9 cellular contexts compared by ENCODE assay signal in genomic region chr9:94945191-94946144, GRCh38.
DNase-seq lines count a peak whose midpoint lies in the region; ATAC-seq, FAIRE-seq and TF ChIP-seq lines count a peak whose summit lies in the region.
"Had no signal": no experiment of that assay in that cellular context is flagged by ENCODE, and none has a peak within 500 bp of the region (broad histone marks: within the 10 kb centered on the region; RNA-seq: fewer than 3 reads in every experiment).

No MANE protein-coding gene starts in this region.

- H3K27ac ChIP-seq in colonic mucosa: peak overlapping the region; percentile 36

- no peaks in the 10 kb centered on the region for H3K9me3 ChIP-seq in colonic mucosa

- DNase-seq in NCI-H82 (lab: John Stamatoyannopoulos, UW) (peak; percentile 22), NCI-H82 treated with DMSO at 0.1 percent for 48 hours (lab: John Stamatoyannopoulos, UW; ENCODE audit: unreplicated experiment) (no peak), colonic mucosa (no peak), lung microvascular endothelial cell (ENCODE audit: low read depth in 2 of 2) (peak; percentile 54 to 86), urothelium cell line (ENCODE audit: low spot score) (peak; percentile 77), NCI-H2227 treated with DMSO at 0.1 percent for 48 hours (lab: John Stamatoyannopoulos, UW) (no peak), NCI-H2107 (lab: John Stamatoyannopoulos, UW) (no peak)
- no peak for DNase-seq in stimulated activated effector memory CD8-positive, alpha-beta T cell treated with anti-CD3 and anti-CD28 coated beads, Interleukin-12 subunit alpha, Interleukin-12 subunit beta, amount 100 ng/mL, for 72 hours (ENCODE audit: low spot score in 2 of 2)

- H3K4me3 Mint-ChIP-seq in stimulated activated effector memory CD8-positive, alpha-beta T cell treated with anti-CD3 and anti-CD28 coated beads, Interleukin-12 subunit alpha, Interleukin-12 subunit beta, amount 100 ng/mL, for 72 hours: no peak overlapping the region
- H3K4me3 Mint-ChIP-seq: B cell had no signal

- intact Hi-C loops in colonic mucosa (cut with DNase I): no loop called here

- no peak for TF ChIP-seq CTCF in colonic mucosa (IDR thresholded peaks at IDR 0.05)

- H3K27me3 ChIP-seq in colonic mucosa: no peaks in the 10 kb centered on the region

- no peak for ATAC-seq in stimulated activated effector memory CD8-positive, alpha-beta T cell treated with anti-CD3 and anti-CD28 coated beads, Interleukin-12 subunit alpha, Interleukin-12 subunit beta, amount 100 ng/mL, for 72 hours

- H3K4me1 ChIP-seq in colonic mucosa: peaks cover 3% of the 10 kb centered on the region

- H3K9me3 Mint-ChIP-seq in stimulated activated effector memory CD8-positive, alpha-beta T cell treated with anti-CD3 and anti-CD28 coated beads, Interleukin-12 subunit alpha, Interleukin-12 subunit beta, amount 100 ng/mL, for 72 hours: no peaks in the 10 kb centered on the region

- peaks cover 22% of the 10 kb centered on the region for H3K4me1 Mint-ChIP-seq in stimulated activated effector memory CD8-positive, alpha-beta T cell treated with anti-CD3 and anti-CD28 coated beads, Interleukin-12 subunit alpha, Interleukin-12 subunit beta, amount 100 ng/mL, for 72 hours
- H3K4me1 Mint-ChIP-seq: B cell had no signal

- H3K36me3 Mint-ChIP-seq in stimulated activated effector memory CD8-positive, alpha-beta T cell treated with anti-CD3 and anti-CD28 coated beads, Interleukin-12 subunit alpha, Interleukin-12 subunit beta, amount 100 ng/mL, for 72 hours: no peaks in the 10 kb centered on the region

- no peaks in the 10 kb centered on the region for H3K36me3 ChIP-seq in colonic mucosa

- H3K4me3 ChIP-seq in colonic mucosa: no peak overlapping the region

- no peak overlapping the region for H3K9ac ChIP-seq in colonic mucosa (ENCODE audit: low read depth in 2 of 2, low read length in 2 of 2)

- peak; percentile 67 for FAIRE-seq in urothelium cell line (lab: Jason Lieb, UNC)

- H3K27ac Mint-ChIP-seq in stimulated activated effector memory CD8-positive, alpha-beta T cell treated with anti-CD3 and anti-CD28 coated beads, Interleukin-12 subunit alpha, Interleukin-12 subunit beta, amount 100 ng/mL, for 72 hours: no peak overlapping the region
- H3K27ac Mint-ChIP-seq: B cell had no signal

Comparison
In these comparisons a context has a peak if more than half of its experiments do, and no peak if none do; other contexts are left out.
1. DNase-seq: peak in NCI-H82 (single experiment), lung microvascular endothelial cell (2 of 2) and urothelium cell line (single experiment); none in NCI-H82 treated with DMSO at 0.1 percent for 48 hours (single experiment), colonic mucosa (single experiment), NCI-H2227 treated with DMSO at 0.1 percent for 48 hours (single experiment), NCI-H2107 (single experiment) and stimulated activated effector memory CD8-positive, alpha-beta T cell treated with anti-CD3 and anti-CD28 coated beads, Interleukin-12 subunit alpha, Interleukin-12 subunit beta, amount 100 ng/mL, for 72 hours (0 of 2).